1 cellular context compared by ENCODE assay signal in the genomic region with DNA sequence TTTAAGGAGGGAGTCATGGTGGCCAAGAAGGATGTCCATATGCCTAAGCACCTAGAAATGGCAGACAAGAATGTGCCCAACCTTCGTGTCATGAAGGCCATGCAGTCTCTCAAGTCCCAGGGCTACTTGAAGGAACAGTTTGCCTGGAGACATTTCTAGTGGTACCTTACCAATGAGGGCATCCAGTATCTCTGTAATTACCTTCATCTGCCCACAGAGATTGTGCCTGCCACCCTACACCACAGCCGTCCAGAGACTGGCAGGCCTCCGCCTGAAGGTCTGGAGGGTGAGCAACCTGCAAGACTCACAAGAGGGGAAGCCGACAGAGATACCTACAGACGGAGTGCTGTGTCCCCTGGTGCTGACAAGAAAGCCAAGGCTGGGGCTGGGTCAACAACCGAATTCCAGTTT.
A peak's percentile ranks its signal among the peaks of the same experiment; 100 is the strongest.
TF ChIP-seq lines count a peak whose summit lies in the region.

No MANE protein-coding gene starts in this region.

TF ChIP-seq in K562, 482 proteins besides CTCF, POLR2A, EP300 and RAD21 (continued from another document and continues in another):
- TF ChIP-seq, protein P1, sequence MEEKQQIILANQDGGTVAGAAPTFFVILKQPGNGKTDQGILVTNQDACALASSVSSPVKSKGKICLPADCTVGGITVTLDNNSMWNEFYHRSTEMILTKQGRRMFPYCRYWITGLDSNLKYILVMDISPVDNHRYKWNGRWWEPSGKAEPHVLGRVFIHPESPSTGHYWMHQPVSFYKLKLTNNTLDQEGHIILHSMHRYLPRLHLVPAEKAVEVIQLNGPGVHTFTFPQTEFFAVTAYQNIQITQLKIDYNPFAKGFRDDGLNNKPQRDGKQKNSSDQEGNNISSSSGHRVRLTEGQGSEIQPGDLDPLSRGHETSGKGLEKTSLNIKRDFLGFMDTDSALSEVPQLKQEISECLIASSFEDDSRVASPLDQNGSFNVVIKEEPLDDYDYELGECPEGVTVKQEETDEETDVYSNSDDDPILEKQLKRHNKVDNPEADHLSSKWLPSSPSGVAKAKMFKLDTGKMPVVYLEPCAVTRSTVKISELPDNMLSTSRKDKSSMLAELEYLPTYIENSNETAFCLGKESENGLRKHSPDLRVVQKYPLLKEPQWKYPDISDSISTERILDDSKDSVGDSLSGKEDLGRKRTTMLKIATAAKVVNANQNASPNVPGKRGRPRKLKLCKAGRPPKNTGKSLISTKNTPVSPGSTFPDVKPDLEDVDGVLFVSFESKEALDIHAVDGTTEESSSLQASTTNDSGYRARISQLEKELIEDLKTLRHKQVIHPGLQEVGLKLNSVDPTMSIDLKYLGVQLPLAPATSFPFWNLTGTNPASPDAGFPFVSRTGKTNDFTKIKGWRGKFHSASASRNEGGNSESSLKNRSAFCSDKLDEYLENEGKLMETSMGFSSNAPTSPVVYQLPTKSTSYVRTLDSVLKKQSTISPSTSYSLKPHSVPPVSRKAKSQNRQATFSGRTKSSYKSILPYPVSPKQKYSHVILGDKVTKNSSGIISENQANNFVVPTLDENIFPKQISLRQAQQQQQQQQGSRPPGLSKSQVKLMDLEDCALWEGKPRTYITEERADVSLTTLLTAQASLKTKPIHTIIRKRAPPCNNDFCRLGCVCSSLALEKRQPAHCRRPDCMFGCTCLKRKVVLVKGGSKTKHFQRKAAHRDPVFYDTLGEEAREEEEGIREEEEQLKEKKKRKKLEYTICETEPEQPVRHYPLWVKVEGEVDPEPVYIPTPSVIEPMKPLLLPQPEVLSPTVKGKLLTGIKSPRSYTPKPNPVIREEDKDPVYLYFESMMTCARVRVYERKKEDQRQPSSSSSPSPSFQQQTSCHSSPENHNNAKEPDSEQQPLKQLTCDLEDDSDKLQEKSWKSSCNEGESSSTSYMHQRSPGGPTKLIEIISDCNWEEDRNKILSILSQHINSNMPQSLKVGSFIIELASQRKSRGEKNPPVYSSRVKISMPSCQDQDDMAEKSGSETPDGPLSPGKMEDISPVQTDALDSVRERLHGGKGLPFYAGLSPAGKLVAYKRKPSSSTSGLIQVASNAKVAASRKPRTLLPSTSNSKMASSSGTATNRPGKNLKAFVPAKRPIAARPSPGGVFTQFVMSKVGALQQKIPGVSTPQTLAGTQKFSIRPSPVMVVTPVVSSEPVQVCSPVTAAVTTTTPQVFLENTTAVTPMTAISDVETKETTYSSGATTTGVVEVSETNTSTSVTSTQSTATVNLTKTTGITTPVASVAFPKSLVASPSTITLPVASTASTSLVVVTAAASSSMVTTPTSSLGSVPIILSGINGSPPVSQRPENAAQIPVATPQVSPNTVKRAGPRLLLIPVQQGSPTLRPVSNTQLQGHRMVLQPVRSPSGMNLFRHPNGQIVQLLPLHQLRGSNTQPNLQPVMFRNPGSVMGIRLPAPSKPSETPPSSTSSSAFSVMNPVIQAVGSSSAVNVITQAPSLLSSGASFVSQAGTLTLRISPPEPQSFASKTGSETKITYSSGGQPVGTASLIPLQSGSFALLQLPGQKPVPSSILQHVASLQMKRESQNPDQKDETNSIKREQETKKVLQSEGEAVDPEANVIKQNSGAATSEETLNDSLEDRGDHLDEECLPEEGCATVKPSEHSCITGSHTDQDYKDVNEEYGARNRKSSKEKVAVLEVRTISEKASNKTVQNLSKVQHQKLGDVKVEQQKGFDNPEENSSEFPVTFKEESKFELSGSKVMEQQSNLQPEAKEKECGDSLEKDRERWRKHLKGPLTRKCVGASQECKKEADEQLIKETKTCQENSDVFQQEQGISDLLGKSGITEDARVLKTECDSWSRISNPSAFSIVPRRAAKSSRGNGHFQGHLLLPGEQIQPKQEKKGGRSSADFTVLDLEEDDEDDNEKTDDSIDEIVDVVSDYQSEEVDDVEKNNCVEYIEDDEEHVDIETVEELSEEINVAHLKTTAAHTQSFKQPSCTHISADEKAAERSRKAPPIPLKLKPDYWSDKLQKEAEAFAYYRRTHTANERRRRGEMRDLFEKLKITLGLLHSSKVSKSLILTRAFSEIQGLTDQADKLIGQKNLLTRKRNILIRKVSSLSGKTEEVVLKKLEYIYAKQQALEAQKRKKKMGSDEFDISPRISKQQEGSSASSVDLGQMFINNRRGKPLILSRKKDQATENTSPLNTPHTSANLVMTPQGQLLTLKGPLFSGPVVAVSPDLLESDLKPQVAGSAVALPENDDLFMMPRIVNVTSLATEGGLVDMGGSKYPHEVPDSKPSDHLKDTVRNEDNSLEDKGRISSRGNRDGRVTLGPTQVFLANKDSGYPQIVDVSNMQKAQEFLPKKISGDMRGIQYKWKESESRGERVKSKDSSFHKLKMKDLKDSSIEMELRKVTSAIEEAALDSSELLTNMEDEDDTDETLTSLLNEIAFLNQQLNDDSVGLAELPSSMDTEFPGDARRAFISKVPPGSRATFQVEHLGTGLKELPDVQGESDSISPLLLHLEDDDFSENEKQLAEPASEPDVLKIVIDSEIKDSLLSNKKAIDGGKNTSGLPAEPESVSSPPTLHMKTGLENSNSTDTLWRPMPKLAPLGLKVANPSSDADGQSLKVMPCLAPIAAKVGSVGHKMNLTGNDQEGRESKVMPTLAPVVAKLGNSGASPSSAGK (IDR thresholded peaks at IDR 0.05), result peak; percentile 30; the same call in 1 of the 2 replicates
- TF ChIP-seq PHF21A (IDR thresholded peaks at IDR 0.05; ENCODE audit: borderline replicate concordance, low read depth) (no peak), POLR2G (IDR thresholded peaks at IDR 0.05; ENCODE audit: low read depth, low read length) (0 out of 2 replicates have a peak, but pooled peaks have one; percentile 15), SP1 (CRISPR knock-in tag; IDR thresholded peaks at IDR 0.05) (peak; percentile 31; the same call in 1 of the 2 replicates), CCAR2 (IDR thresholded peaks at IDR 0.05; ENCODE audit: low read depth, low read length) (no peak), SRSF9 (IDR thresholded peaks at IDR 0.05; ENCODE audit: borderline replicate concordance, low read depth, low read length) (no peak), TOE1 (IDR thresholded peaks at IDR 0.05; ENCODE audit: borderline replicate concordance) (no peak), TOE1 (CRISPR knock-in tag; IDR thresholded peaks at IDR 0.05; ENCODE audit: borderline replicate concordance, low read depth) (0 out of 2 replicates have a peak, but pooled peaks have one; percentile 35), RBM14 (IDR thresholded peaks at IDR 0.05; ENCODE audit: borderline replicate concordance, insufficient read depth, low read depth, low read length) (no peak), MEIS2 (IDR thresholded peaks at IDR 0.05; ENCODE audit: partially characterized antibody) (no peak), CHD4 (IDR thresholded peaks at IDR 0.05; ENCODE audit: insufficient read depth, insufficient replicate concordance, low read depth, low read length, poor library complexity, severe bottlenecking) (no peak), MTA3 (IDR thresholded peaks at IDR 0.05; ENCODE audit: borderline replicate concordance) (0 out of 2 replicates have a peak, but pooled peaks have one; percentile 37)
- TF ChIP-seq, protein P2, sequence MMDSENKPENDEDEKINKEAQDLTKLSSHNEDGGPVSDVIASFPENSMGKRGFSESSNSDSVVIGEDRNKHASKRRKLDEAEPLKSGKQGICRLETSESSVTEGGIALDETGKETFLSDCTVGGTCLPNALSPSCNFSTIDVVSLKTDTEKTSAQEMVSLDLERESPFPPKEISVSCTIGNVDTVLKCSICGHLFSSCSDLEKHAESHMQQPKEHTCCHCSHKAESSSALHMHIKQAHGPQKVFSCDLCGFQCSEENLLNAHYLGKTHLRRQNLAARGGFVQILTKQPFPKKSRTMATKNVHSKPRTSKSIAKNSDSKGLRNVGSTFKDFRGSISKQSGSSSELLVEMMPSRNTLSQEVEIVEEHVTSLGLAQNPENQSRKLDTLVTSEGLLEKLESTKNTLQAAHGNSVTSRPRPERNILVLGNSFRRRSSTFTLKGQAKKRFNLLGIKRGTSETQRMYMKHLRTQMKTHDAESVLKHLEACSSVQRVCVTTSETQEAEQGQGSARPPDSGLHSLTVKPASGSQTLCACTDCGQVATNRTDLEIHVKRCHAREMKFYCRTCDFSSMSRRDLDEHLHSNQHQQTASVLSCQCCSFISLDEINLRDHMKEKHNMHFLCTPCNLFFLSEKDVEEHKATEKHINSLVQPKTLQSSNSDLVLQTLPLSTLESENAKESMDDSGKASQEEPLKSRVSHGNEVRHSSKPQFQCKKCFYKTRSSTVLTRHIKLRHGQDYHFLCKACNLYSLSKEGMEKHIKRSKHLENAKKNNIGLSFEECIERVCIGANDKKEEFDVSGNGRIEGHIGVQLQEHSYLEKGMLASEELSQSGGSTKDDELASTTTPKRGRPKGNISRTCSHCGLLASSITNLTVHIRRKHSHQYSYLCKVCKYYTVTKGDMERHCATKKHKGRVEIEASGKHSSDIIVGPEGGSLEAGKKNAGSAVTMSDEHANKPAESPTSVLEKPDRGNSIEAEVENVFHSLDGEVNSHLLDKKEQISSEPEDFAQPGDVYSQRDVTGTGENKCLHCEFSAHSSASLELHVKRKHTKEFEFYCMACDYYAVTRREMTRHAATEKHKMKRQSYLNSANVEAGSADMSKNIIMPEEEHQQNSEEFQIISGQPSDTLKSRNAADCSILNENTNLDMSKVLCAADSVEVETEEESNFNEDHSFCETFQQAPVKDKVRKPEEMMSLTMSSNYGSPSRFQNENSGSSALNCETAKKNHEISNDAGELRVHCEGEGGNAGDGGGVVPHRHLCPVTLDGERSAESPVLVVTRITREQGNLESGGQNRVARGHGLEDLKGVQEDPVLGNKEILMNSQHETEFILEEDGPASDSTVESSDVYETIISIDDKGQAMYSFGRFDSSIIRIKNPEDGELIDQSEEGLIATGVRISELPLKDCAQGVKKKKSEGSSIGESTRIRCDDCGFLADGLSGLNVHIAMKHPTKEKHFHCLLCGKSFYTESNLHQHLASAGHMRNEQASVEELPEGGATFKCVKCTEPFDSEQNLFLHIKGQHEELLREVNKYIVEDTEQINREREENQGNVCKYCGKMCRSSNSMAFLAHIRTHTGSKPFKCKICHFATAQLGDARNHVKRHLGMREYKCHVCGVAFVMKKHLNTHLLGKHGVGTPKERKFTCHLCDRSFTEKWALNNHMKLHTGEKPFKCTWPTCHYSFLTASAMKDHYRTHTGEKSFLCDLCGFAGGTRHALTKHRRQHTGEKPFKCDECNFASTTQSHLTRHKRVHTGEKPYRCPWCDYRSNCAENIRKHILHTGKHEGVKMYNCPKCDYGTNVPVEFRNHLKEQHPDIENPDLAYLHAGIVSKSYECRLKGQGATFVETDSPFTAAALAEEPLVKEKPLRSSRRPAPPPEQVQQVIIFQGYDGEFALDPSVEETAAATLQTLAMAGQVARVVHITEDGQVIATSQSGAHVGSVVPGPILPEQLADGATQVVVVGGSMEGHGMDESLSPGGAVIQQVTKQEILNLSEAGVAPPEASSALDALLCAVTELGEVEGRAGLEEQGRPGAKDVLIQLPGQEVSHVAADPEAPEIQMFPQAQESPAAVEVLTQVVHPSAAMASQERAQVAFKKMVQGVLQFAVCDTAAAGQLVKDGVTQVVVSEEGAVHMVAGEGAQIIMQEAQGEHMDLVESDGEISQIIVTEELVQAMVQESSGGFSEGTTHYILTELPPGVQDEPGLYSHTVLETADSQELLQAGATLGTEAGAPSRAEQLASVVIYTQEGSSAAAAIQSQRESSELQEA (IDR thresholded peaks at IDR 0.05; ENCODE audit: low read depth), result no peak
- TF ChIP-seq, protein P3, sequence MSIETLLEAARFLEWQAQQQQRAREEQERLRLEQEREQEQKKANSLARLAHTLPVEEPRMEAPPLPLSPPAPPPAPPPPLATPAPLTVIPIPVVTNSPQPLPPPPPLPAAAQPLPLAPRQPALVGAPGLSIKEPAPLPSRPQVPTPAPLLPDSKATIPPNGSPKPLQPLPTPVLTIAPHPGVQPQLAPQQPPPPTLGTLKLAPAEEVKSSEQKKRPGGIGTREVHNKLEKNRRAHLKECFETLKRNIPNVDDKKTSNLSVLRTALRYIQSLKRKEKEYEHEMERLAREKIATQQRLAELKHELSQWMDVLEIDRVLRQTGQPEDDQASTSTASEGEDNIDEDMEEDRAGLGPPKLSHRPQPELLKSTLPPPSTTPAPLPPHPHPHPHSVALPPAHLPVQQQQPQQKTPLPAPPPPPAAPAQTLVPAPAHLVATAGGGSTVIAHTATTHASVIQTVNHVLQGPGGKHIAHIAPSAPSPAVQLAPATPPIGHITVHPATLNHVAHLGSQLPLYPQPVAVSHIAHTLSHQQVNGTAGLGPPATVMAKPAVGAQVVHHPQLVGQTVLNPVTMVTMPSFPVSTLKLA (conservative IDR thresholded peaks at IDR 0.05), result no peak
- TF ChIP-seq, protein P4, sequence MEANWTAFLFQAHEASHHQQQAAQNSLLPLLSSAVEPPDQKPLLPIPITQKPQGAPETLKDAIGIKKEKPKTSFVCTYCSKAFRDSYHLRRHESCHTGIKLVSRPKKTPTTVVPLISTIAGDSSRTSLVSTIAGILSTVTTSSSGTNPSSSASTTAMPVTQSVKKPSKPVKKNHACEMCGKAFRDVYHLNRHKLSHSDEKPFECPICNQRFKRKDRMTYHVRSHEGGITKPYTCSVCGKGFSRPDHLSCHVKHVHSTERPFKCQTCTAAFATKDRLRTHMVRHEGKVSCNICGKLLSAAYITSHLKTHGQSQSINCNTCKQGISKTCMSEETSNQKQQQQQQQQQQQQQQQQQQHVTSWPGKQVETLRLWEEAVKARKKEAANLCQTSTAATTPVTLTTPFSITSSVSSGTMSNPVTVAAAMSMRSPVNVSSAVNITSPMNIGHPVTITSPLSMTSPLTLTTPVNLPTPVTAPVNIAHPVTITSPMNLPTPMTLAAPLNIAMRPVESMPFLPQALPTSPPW (CRISPR knock-in tag; IDR thresholded peaks at IDR 0.05), result no peak
- TF ChIP-seq, protein P5, sequence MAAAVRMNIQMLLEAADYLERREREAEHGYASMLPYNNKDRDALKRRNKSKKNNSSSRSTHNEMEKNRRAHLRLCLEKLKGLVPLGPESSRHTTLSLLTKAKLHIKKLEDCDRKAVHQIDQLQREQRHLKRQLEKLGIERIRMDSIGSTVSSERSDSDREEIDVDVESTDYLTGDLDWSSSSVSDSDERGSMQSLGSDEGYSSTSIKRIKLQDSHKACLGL (CRISPR knock-in tag; IDR thresholded peaks at IDR 0.05; ENCODE audit: borderline replicate concordance, poor library complexity, severe bottlenecking), result no peak
- TF ChIP-seq, protein P6, sequence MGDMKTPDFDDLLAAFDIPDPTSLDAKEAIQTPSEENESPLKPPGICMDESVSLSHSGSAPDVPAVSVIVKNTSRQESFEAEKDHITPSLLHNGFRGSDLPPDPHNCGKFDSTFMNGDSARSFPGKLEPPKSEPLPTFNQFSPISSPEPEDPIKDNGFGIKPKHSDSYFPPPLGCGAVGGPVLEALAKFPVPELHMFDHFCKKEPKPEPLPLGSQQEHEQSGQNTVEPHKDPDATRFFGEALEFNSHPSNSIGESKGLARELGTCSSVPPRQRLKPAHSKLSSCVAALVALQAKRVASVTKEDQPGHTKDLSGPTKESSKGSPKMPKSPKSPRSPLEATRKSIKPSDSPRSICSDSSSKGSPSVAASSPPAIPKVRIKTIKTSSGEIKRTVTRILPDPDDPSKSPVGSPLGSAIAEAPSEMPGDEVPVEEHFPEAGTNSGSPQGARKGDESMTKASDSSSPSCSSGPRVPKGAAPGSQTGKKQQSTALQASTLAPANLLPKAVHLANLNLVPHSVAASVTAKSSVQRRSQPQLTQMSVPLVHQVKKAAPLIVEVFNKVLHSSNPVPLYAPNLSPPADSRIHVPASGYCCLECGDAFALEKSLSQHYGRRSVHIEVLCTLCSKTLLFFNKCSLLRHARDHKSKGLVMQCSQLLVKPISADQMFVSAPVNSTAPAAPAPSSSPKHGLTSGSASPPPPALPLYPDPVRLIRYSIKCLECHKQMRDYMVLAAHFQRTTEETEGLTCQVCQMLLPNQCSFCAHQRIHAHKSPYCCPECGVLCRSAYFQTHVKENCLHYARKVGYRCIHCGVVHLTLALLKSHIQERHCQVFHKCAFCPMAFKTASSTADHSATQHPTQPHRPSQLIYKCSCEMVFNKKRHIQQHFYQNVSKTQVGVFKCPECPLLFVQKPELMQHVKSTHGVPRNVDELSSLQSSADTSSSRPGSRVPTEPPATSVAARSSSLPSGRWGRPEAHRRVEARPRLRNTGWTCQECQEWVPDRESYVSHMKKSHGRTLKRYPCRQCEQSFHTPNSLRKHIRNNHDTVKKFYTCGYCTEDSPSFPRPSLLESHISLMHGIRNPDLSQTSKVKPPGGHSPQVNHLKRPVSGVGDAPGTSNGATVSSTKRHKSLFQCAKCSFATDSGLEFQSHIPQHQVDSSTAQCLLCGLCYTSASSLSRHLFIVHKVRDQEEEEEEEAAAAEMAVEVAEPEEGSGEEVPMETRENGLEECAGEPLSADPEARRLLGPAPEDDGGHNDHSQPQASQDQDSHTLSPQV (IDR thresholded peaks at IDR 0.05), result peak; percentile 47; the same call in 1 of the 2 replicates
